In the genomic region with DNA sequence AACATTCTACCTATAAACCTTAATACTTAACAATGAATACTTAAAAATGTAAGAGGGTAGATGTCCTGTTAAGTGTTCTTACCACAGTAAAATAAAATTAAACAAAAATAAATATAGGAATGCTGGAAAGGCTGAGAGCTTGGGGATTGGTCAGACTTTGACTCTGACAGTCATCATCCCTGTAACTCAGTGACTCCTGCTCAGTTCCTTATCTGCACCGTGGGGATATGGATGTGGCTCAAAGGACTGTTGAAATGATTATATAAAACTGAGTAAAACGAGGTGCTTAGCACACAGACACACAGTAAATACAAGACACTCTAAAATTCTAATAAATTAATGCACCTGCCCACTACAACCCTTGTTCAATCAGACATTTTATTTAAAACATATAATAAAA, we compare ENCODE assay signal across 21 cellular contexts.
DNase-seq lines count a peak whose midpoint lies in the region; ATAC-seq and TF ChIP-seq lines count a peak whose summit lies in the region.
"Had no signal": no experiment of that assay in that cellular context is flagged by ENCODE, and none has a peak within 500 bp of the region (broad histone marks: within the 10 kb centered on the region; RNA-seq: fewer than 3 reads in every experiment).

No MANE protein-coding gene starts in this region.

- 32% methylated on average over 2 of the region's 2 CpGs for WGBS in hepatocyte (ENCODE audit: low lambda C conversion rate, missing lambda C conversion rate)
- WGBS in prostate gland, result 27% methylated on average over 2 of the region's 2 CpGs

- no peak overlapping the region for H3K4me3 ChIP-seq in KMS-11 (IDR thresholded peaks at IDR 0.05; ENCODE audit: insufficient read depth, low read depth, low read length)
- H3K4me3 ChIP-seq in hepatocyte, result no peak overlapping the region
- H3K4me3 ChIP-seq in mucosa of descending colon, result no peak overlapping the region
- H3K4me3 ChIP-seq in prostate gland, result no peak overlapping the region
- H3K4me3 ChIP-seq: A549; BLaER1 treated with 17β-estradiol and CSF1 and Interleukin-3, amounts not matched to agents 10 nM and 100 nM; GM12878 had no signal

- TF ChIP-seq POLR2A in prostate gland (IDR thresholded peaks at IDR 0.05), result no peak

- H3K9ac ChIP-seq in KMS-11, result no peak overlapping the region
- H3K9ac ChIP-seq: BLaER1 treated with 17β-estradiol and CSF1 and Interleukin-3, amounts not matched to agents 10 nM and 100 nM had no signal

- H3K79me2 ChIP-seq in KMS-11 (ENCODE audit: insufficient read depth, low read depth) (no peaks in the 10 kb centered on the region), hepatocyte (no peaks in the 10 kb centered on the region)

- DNase-seq in hepatocyte (ENCODE audit: low spot score) (peak; percentile 8), mucosa of descending colon (no peak), prostate gland (ENCODE audit: low spot score) (no peak), posterior cingulate gyrus (no peak), COR-L47 (lab: John Stamatoyannopoulos, UW) (no peak)
- DNase-seq: AML-193; CD4-positive, alpha-beta T cell; CD8-positive, alpha-beta T cell; DMS 273 treated with DMSO at 0.1 percent for 48 hours; DMS153; DMS53; DMS79; DND-41; EL; GDM1 had no signal

- no peak overlapping the region for H2AFZ ChIP-seq in KMS-11 (ENCODE audit: low read depth)
- no peak overlapping the region for H2AFZ ChIP-seq in hepatocyte

- ATAC-seq in mucosa of descending colon, result peak; percentile 57
- ATAC-seq: A549; CD8-positive, alpha-beta T cell had no signal

- H4K20me1 ChIP-seq in KMS-11 (ENCODE audit: insufficient read depth) (no peaks in the 10 kb centered on the region), hepatocyte (ENCODE audit: insufficient read depth, poor library complexity, severe bottlenecking) (no peaks in the 10 kb centered on the region)
- H4K20me1 ChIP-seq: BLaER1 treated with 17β-estradiol and CSF1 and Interleukin-3, amounts not matched to agents 10 nM and 100 nM had no signal

- H3K4me2 ChIP-seq in KMS-11 (0 out of 2 replicates have a peak overlapping the region, but pooled peaks have one; percentile 13), hepatocyte (no peak overlapping the region)
- H3K4me2 ChIP-seq: A549; BLaER1 treated with 17β-estradiol and CSF1 and Interleukin-3, amounts not matched to agents 10 nM and 100 nM had no signal

- H3K27me3 ChIP-seq in KMS-11 (ENCODE audit: insufficient read depth, low read depth) (no peaks in the 10 kb centered on the region), hepatocyte (no peaks in the 10 kb centered on the region), prostate gland (replicated peaks; ENCODE audit: insufficient read depth) (no peaks in the 10 kb centered on the region)
- H3K27me3 ChIP-seq: BLaER1 treated with 17β-estradiol and CSF1 and Interleukin-3, amounts not matched to agents 10 nM and 100 nM had no signal

- H3K4me1 ChIP-seq in KMS-11 (ENCODE audit: low read depth, poor library complexity, severe bottlenecking) (peaks cover 12% of the 10 kb centered on the region), hepatocyte (ENCODE audit: insufficient read depth) (no peaks in the 10 kb centered on the region), mucosa of descending colon (ENCODE audit: low read depth) (peaks cover 8% of the 10 kb centered on the region), prostate gland (replicated peaks) (no peaks in the 10 kb centered on the region)
- H3K4me1 ChIP-seq: A549; BLaER1 treated with 17β-estradiol and CSF1 and Interleukin-3, amounts not matched to agents 10 nM and 100 nM had no signal

- H3K9me2 ChIP-seq in hepatocyte (replicated peaks; ENCODE audit: insufficient read depth), result no peaks in the 10 kb centered on the region

- H3K36me3 ChIP-seq in KMS-11 (ENCODE audit: insufficient read depth), result no peaks in the 10 kb centered on the region
- H3K36me3 ChIP-seq in hepatocyte (replicated peaks; ENCODE audit: insufficient read depth, low read depth), result no peaks in the 10 kb centered on the region
- H3K36me3 ChIP-seq in mucosa of descending colon (ENCODE audit: low read depth), result no peaks in the 10 kb centered on the region
- no peaks in the 10 kb centered on the region for H3K36me3 ChIP-seq in prostate gland
- H3K36me3 ChIP-seq: BLaER1 treated with 17β-estradiol and CSF1 and Interleukin-3, amounts not matched to agents 10 nM and 100 nM had no signal

- no peaks in the 10 kb centered on the region for H3K9me3 ChIP-seq in hepatocyte (ENCODE audit: low read depth)
- no peaks in the 10 kb centered on the region for H3K9me3 ChIP-seq in mucosa of descending colon
- no peaks in the 10 kb centered on the region for H3K9me3 ChIP-seq in prostate gland
- H3K9me3 ChIP-seq: A549; BLaER1 treated with 17β-estradiol and CSF1 and Interleukin-3, amounts not matched to agents 10 nM and 100 nM had no signal

- TF ChIP-seq CTCF in KMS-11 (conservative IDR thresholded peaks at IDR 0.05; ENCODE audit: low read depth, low read length), result no peak
- no peak for TF ChIP-seq CTCF in hepatocyte (IDR thresholded peaks at IDR 0.05; ENCODE audit: poor library complexity)
- TF ChIP-seq CTCF in mucosa of descending colon (IDR thresholded peaks at IDR 0.05), result no peak
- no peak for TF ChIP-seq CTCF in prostate gland (IDR thresholded peaks at IDR 0.05)

- H3K27ac ChIP-seq in KMS-11 (no peak overlapping the region), hepatocyte (peak overlapping the region; percentile 18), prostate gland (no peak overlapping the region)
- H3K27ac ChIP-seq: 22Rv1; A549; BLaER1 treated with 17β-estradiol and CSF1 and Interleukin-3, amounts not matched to agents 10 nM and 100 nM; C4-2B had no signal

- intact Hi-C loops in mucosa of descending colon (cut with DNase I, micrococcal nuclease) (no loop called here), prostate gland (cut with DNase I) (no loop called here), posterior cingulate gyrus (cut with DNase I) (no loop called here)
